ENCODE assay signal across 17 cellular contexts in the genomic region with DNA sequence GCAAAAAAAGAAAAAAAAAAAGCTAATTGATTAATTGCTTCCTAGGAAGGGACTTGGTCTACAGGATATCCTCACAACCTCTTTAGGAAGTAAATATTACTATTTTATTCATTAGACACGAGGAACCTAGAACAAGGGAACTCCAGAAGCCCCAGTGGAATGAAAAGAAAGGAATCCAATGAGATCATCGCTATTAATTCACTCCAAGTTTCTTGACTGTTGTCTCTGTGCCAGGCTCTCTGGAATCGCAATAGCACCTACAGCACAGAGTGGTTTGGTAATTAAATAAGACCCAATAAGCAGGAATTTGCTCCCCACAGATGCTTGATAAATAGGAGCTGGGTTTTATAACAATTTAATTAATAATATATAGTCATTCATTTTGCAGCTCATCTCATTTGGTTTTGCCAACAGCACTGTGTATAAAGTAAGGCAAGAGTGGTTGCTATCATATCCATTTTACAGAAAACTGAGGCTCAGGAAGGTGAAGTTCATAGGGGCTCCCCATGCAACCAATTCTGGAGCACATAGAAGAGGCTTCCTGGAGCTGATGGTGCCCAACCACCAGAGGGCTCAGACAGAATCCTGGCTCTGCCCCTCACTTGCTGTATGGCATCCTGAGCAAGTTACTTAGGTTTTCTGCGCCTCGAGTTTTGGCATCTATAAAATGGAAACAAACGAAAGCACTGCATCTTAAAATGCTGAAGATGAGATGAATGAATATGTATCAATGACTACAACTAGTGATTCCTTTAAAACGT.
DNase-seq lines count a peak whose midpoint lies in the region; ATAC-seq and TF ChIP-seq lines count a peak whose summit lies in the region.
"Had no signal": no experiment of that assay in that cellular context is flagged by ENCODE, and none has a peak within 500 bp of the region (broad histone marks: within the 10 kb centered on the region; RNA-seq: fewer than 3 reads in every experiment).

No MANE protein-coding gene starts in this region.

- TF ChIP-seq CTCF in AG04450 (IDR thresholded peaks at IDR 0.05; ENCODE audit: low read depth, low read length) (0 out of 2 replicates have a peak, but pooled peaks have one; percentile 19), MM.1S (IDR thresholded peaks at IDR 0.05; ENCODE audit: low read length) (no peak)

- no peaks in the 10 kb centered on the region for H3K4me1 ChIP-seq in MM.1S (ENCODE audit: low read length)
- H3K4me1 ChIP-seq: spleen had no signal

- H4K20me1 ChIP-seq in MM.1S (ENCODE audit: insufficient read depth, low read length), result no peaks in the 10 kb centered on the region

- ATAC-seq in left cardiac atrium (peak; percentile 47 to 77), GM18861 (IDR thresholded peaks at IDR 0.05; ENCODE audit: unreplicated experiment) (no peak), HG02884 (IDR thresholded peaks at IDR 0.05; ENCODE audit: unreplicated experiment) (no peak)
- ATAC-seq in stimulated activated naive CD8-positive, alpha-beta T cell treated with anti-CD3 and anti-CD28 coated beads, Interleukin-15, Interleukin-2, amounts not matched to agents 100 U/mL and 50 U/mL, for 24 hours, result no peak
- ATAC-seq: activated naive CD8-positive, alpha-beta T cell treated with anti-CD3 and anti-CD28 coated beads, Interleukin-2, amount 50 U/mL, for 24 hours; left colon; T-cell had no signal

- intact Hi-C loops in left cardiac atrium (cut with DNase I), result no loop called here

- DNase-seq in AG04450 (ENCODE audit: low read depth, low spot score) (no peak), ELR (ENCODE audit: low read depth) (peak; percentile 3), SK-MEL-5 (ENCODE audit: low read depth, low spot score) (peak; percentile 21), left cardiac atrium (no peak), MM.1S (no peak)
- DNase-seq in stimulated activated naive CD8-positive, alpha-beta T cell treated with anti-CD3 and anti-CD28 coated beads, Interleukin-15, Interleukin-2, amounts not matched to agents 100 U/mL and 50 U/mL, for 24 hours, result no peak
- DNase-seq: activated CD4-positive, alpha-beta T cell treated with anti-CD3 and anti-CD28 coated beads, Interleukin-2, amount 50 U/mL, for 1 hour; activated CD8-positive, alpha-beta memory T cell treated with anti-CD3 and anti-CD28 coated beads, Interleukin-2, amount 50 U/mL, for 48 hours; activated effector memory CD4-positive, alpha-beta T cell treated with Interleukin-2 at 50 U/mL for 16 hours; activated naive CD8-positive, alpha-beta T cell treated with anti-CD3 and anti-CD28 coated beads, Interleukin-2, amount 50 U/mL, for 24 hours; left colon; NCI-H1694 treated with DMSO at 0.1 percent for 48 hours; nephron progenitor cell; spleen; T-cell had no signal

- no peaks in the 10 kb centered on the region for H3K79me2 ChIP-seq in MM.1S (ENCODE audit: low read length)

- no peak overlapping the region for H3K27ac ChIP-seq in AG04450 (ENCODE audit: low read depth, low read length)
- H3K27ac ChIP-seq in MM.1S (ENCODE audit: low read length), result no peak overlapping the region
- H3K27ac ChIP-seq: spleen had no signal

- no peaks in the 10 kb centered on the region for H3K9me2 ChIP-seq in MM.1S (replicated peaks; ENCODE audit: insufficient read depth, low read length)

- POLR2A ChIA-PET in AG04450 (lab: Yijun Ruan, JAX), result no interaction called here

- no peak overlapping the region for H3K9ac ChIP-seq in MM.1S (ENCODE audit: low read length)

- CTCF ChIA-PET in AG04450 (lab: Charles Lee), result interaction anchor here (2.3 kb wide), 1 partner anchor 13 kb away, joined by 8 read pairs; no protein-coding TSS in a partner anchor

- H3K4me3 ChIP-seq in AG04450 (ENCODE audit: low read depth, low read length), result no peak overlapping the region
- no peak overlapping the region for H3K4me3 ChIP-seq in MM.1S (ENCODE audit: low read length)
- H3K4me3 ChIP-seq: spleen had no signal

- in situ Hi-C loops in SK-MEL-5 (cut with HindIII; ENCODE audit: low pct_unique_long_range_greater_than_20kb, low sequenced_read_pairs), result no loop called here

- H3K27me3 ChIP-seq in AG04450 (ENCODE audit: control insufficient read depth, insufficient read depth, low read length), result peaks cover 2% of the 10 kb centered on the region
- no peaks in the 10 kb centered on the region for H3K27me3 ChIP-seq in MM.1S (replicated peaks; ENCODE audit: insufficient read depth, low read length)

- H3K9me3 ChIP-seq in AG04450 (ENCODE audit: control insufficient read depth, insufficient read depth, low read length), result no peaks in the 10 kb centered on the region
- no peaks in the 10 kb centered on the region for H3K9me3 ChIP-seq in MM.1S (replicated peaks; ENCODE audit: insufficient read depth, low read length)
- H3K9me3 ChIP-seq: spleen had no signal

- H3K36me3 ChIP-seq in MM.1S (replicated peaks; ENCODE audit: insufficient read depth, low read length), result no peaks in the 10 kb centered on the region
- H3K36me3 ChIP-seq: spleen had no signal

- no peak overlapping the region for H2AFZ ChIP-seq in MM.1S (ENCODE audit: low read length)

- H3F3A ChIP-seq in MM.1S (ENCODE audit: insufficient read depth, low read length), result no peaks in the 10 kb centered on the region

- H3K4me2 ChIP-seq in MM.1S (ENCODE audit: low read depth, low read length), result no peak overlapping the region

Comparison
In these comparisons a context has a peak if more than half of its experiments do, and no peak if none do; other contexts are left out.
1. DNase-seq: peak in ELR (single experiment) and SK-MEL-5 (single experiment); none in AG04450 (single experiment), left cardiac atrium (single experiment), stimulated activated naive CD8-positive, alpha-beta T cell treated with anti-CD3 and anti-CD28 coated beads, Interleukin-15, Interleukin-2, amounts not matched to agents 100 U/mL and 50 U/mL, for 24 hours (single experiment) and MM.1S (single experiment).
2. ATAC-seq: peak in left cardiac atrium (2 of 2); none in GM18861 (single experiment), stimulated activated naive CD8-positive, alpha-beta T cell treated with anti-CD3 and anti-CD28 coated beads, Interleukin-15, Interleukin-2, amounts not matched to agents 100 U/mL and 50 U/mL, for 24 hours (single experiment) and HG02884 (single experiment).